Comparison of ENCODE assay signal across 24 cellular contexts in genomic region chr3:45516829-45517228, GRCh38.
A peak's percentile ranks its signal among the peaks of the same experiment; 100 is the strongest.
DNase-seq lines count a peak whose midpoint lies in the region; ATAC-seq and TF ChIP-seq lines count a peak whose summit lies in the region.
"Had no signal": no experiment of that assay in that cellular context is flagged by ENCODE, and none has a peak within 500 bp of the region (broad histone marks: within the 10 kb centered on the region; RNA-seq: fewer than 3 reads in every experiment).

No MANE protein-coding gene starts in this region.

- H3K4me3 ChIP-seq in adipocyte (ENCODE audit: low read length) (no peak overlapping the region), osteoblast (ENCODE audit: insufficient read depth, low read length) (no peak overlapping the region)
- H3K4me3 ChIP-seq: Peyer's patch, right lobe of liver had no signal

- CTCF ChIA-PET in HEK293T (lab: Yijun Ruan, JAX) = interaction anchor here (1.5 kb wide), 1 partner anchor 9 kb away, joined by 4 read pairs; no protein-coding TSS in a partner anchor

- H3K79me2 ChIP-seq in osteoblast (ENCODE audit: insufficient read depth, low read length) = no peaks in the 10 kb centered on the region

- peaks cover 65% of the 10 kb centered on the region for H3K36me3 Mint-ChIP-seq in stimulated activated effector memory CD8-positive, alpha-beta T cell treated with anti-CD3 and anti-CD28 coated beads, Interleukin-12 subunit alpha, Interleukin-12 subunit beta, amount 100 ng/mL, for 72 hours

- no peaks in the 10 kb centered on the region for H4K20me1 ChIP-seq in osteoblast (ENCODE audit: insufficient read depth, low read length)

- no peaks in the 10 kb centered on the region for H3K4me1 ChIP-seq in adipocyte (ENCODE audit: control insufficient read depth, insufficient read depth, low read length)
- H3K4me1 ChIP-seq in osteoblast (ENCODE audit: insufficient read depth, low read length) = peaks cover 4% of the 10 kb centered on the region
- H3K4me1 ChIP-seq: Peyer's patch, right lobe of liver had no signal

- H3K4me3 Mint-ChIP-seq in stimulated activated effector memory CD8-positive, alpha-beta T cell treated with anti-CD3 and anti-CD28 coated beads, Interleukin-12 subunit alpha, Interleukin-12 subunit beta, amount 100 ng/mL, for 72 hours = no peak overlapping the region
- H3K4me3 Mint-ChIP-seq: activated CD8-positive, alpha-beta T cell treated with anti-CD3 and anti-CD28 coated beads for 36 hours; activated naive CD4-positive, alpha-beta T cell treated with anti-CD3 and anti-CD28 coated beads, Interleukin-2, amount 10 ng/mL, durations not matched to agents 7 days and 5 days; CD4-positive, CD25-positive, alpha-beta regulatory T cell; stimulated activated naive CD8-positive, alpha-beta T cell treated with anti-CD3 and anti-CD28 coated beads, Interleukin-15, amount 100 ng/mL, for 72 hours had no signal

- no peaks in the 10 kb centered on the region for H3K4me1 Mint-ChIP-seq in stimulated activated effector memory CD8-positive, alpha-beta T cell treated with anti-CD3 and anti-CD28 coated beads, Interleukin-12 subunit alpha, Interleukin-12 subunit beta, amount 100 ng/mL, for 72 hours
- H3K4me1 Mint-ChIP-seq: activated naive CD4-positive, alpha-beta T cell treated with anti-CD3 and anti-CD28 coated beads, Interleukin-2, amount 10 ng/mL, durations not matched to agents 7 days and 5 days; stimulated activated naive CD8-positive, alpha-beta T cell treated with anti-CD3 and anti-CD28 coated beads, Interleukin-15, amount 100 ng/mL, for 72 hours had no signal

- no peak overlapping the region for H3K27ac Mint-ChIP-seq in stimulated activated effector memory CD8-positive, alpha-beta T cell treated with anti-CD3 and anti-CD28 coated beads, Interleukin-12 subunit alpha, Interleukin-12 subunit beta, amount 100 ng/mL, for 72 hours
- H3K27ac Mint-ChIP-seq: activated CD8-positive, alpha-beta T cell treated with anti-CD3 and anti-CD28 coated beads for 36 hours; activated naive CD4-positive, alpha-beta T cell treated with anti-CD3 and anti-CD28 coated beads, Interleukin-2, amount 10 ng/mL, durations not matched to agents 7 days and 5 days; CD4-positive, CD25-positive, alpha-beta regulatory T cell; stimulated activated naive CD8-positive, alpha-beta T cell treated with anti-CD3 and anti-CD28 coated beads, Interleukin-15, amount 100 ng/mL, for 72 hours had no signal

- POLR2A ChIA-PET in HEK293T (lab: Yijun Ruan, JAX) = no interaction called here

- DNase-seq in AG08396 (ENCODE audit: low spot score) = peak; percentile 42
- DNase-seq in adipocyte (ENCODE audit: low read depth) = peak; percentile 62
- DNase-seq in fibroblast of gingiva (ENCODE audit: low read depth) = peak; percentile 77
- DNase-seq in osteoblast (ENCODE audit: insufficient read length, low spot score, missing footprints) = no peak
- no peak for DNase-seq in caudate nucleus (lab: John Stamatoyannopoulos, UW)
- DNase-seq in cerebellum (ENCODE audit: low spot score) = no peak
- DNase-seq in HEK293T (ENCODE audit: extremely low spot score) = no peak
- no peak for DNase-seq in stimulated activated effector memory CD8-positive, alpha-beta T cell treated with anti-CD3 and anti-CD28 coated beads, Interleukin-12 subunit alpha, Interleukin-12 subunit beta, amount 100 ng/mL, for 72 hours (ENCODE audit: low spot score in 2 of 2)
- DNase-seq: activated CD4-positive, CD25-positive, alpha-beta regulatory T cell; activated CD8-positive, alpha-beta T cell treated with anti-CD3 and anti-CD28 coated beads for 36 hours; activated naive CD4-positive, alpha-beta T cell treated with anti-CD3 and anti-CD28 coated beads, Interleukin-2, amount 10 ng/mL, durations not matched to agents 7 days and 5 days; activated T-cell treated with anti-CD3 and anti-CD28 coated beads, Interleukin-2, amount 50 U/mL, for 1 hour; aorta; CD4-positive, CD25-positive, alpha-beta regulatory T cell; left colon; NCI-H1436 treated with DMSO at 0.1 percent for 48 hours; NCI-H446 treated with DMSO at 0.1 percent for 48 hours; Peyer's patch; right lobe of liver; stimulated activated CD4-positive, alpha-beta T cell treated with anti-CD3 and anti-CD28 coated beads, Interleukin-2, amount 100 ng/mL, for 24 hours; stimulated activated naive CD8-positive, alpha-beta T cell treated with anti-CD3 and anti-CD28 coated beads, Interleukin-15, amount 100 ng/mL, for 72 hours; T1000 had no signal

- TF ChIP-seq CTCF in osteoblast (IDR thresholded peaks at IDR 0.05; ENCODE audit: extremely low read depth, low read depth, low read length) = no peak

- H3K36me3 ChIP-seq in adipocyte (ENCODE audit: control insufficient read depth, insufficient read depth, low read length, severe bottlenecking) (peaks cover 57% of the 10 kb centered on the region), osteoblast (ENCODE audit: insufficient read depth, low read length) (peaks cover 52% of the 10 kb centered on the region)

- H3K27ac ChIP-seq in osteoblast (ENCODE audit: low read depth, low read length) (peak overlapping the region; percentile 11), caudate nucleus (ENCODE audit: low read depth, low read length) (no peak overlapping the region)
- H3K27ac ChIP-seq: right lobe of liver had no signal

- H3K4me2 ChIP-seq in osteoblast (ENCODE audit: insufficient read depth, low read length) = no peak overlapping the region

- H2AFZ ChIP-seq in osteoblast (ENCODE audit: low read length) = no peak overlapping the region

- no peak overlapping the region for H3K9ac ChIP-seq in adipocyte (ENCODE audit: low read length)

- ATAC-seq in stimulated activated effector memory CD8-positive, alpha-beta T cell treated with anti-CD3 and anti-CD28 coated beads, Interleukin-12 subunit alpha, Interleukin-12 subunit beta, amount 100 ng/mL, for 72 hours = no peak
- ATAC-seq: activated CD8-positive, alpha-beta T cell treated with anti-CD3 and anti-CD28 coated beads for 36 hours; HepG2; left colon; SK-N-SH treated with all-trans-retinoic acid at 6 μM for 48 hours; stimulated activated naive CD8-positive, alpha-beta T cell treated with anti-CD3 and anti-CD28 coated beads, Interleukin-15, amount 100 ng/mL, for 72 hours had no signal

- H3K9me3 Mint-ChIP-seq in stimulated activated effector memory CD8-positive, alpha-beta T cell treated with anti-CD3 and anti-CD28 coated beads, Interleukin-12 subunit alpha, Interleukin-12 subunit beta, amount 100 ng/mL, for 72 hours = no peaks in the 10 kb centered on the region
- H3K9me3 Mint-ChIP-seq: activated CD8-positive, alpha-beta T cell treated with anti-CD3 and anti-CD28 coated beads for 36 hours; activated naive CD4-positive, alpha-beta T cell treated with anti-CD3 and anti-CD28 coated beads, Interleukin-2, amount 10 ng/mL, durations not matched to agents 7 days and 5 days; CD4-positive, CD25-positive, alpha-beta regulatory T cell; stimulated activated naive CD8-positive, alpha-beta T cell treated with anti-CD3 and anti-CD28 coated beads, Interleukin-15, amount 100 ng/mL, for 72 hours had no signal

- no peaks in the 10 kb centered on the region for H3K27me3 ChIP-seq in adipocyte (replicated peaks; ENCODE audit: control insufficient read depth, insufficient read depth, low read length)
- no peaks in the 10 kb centered on the region for H3K27me3 ChIP-seq in osteoblast (ENCODE audit: insufficient read depth, low read length)
- H3K27me3 ChIP-seq: Peyer's patch, right lobe of liver had no signal

- H3K9me3 ChIP-seq in adipocyte (ENCODE audit: control insufficient read depth, low read length) (no peaks in the 10 kb centered on the region), osteoblast (ENCODE audit: low read depth, low read length) (no peaks in the 10 kb centered on the region)
- H3K9me3 ChIP-seq: Peyer's patch, right lobe of liver had no signal

TF ChIP-seq in HEK293T, 16 proteins besides CTCF, POLR2A, EP300 and RAD21:
- no peak for TF ChIP-seq FOXM1 (IDR thresholded peaks at IDR 0.05; ENCODE audit: borderline replicate concordance)
- no peak for TF ChIP-seq LEF1 (IDR thresholded peaks at IDR 0.05; ENCODE audit: borderline replicate concordance)
- no peak for TF ChIP-seq SP1 (IDR thresholded peaks at IDR 0.05)
- TF ChIP-seq HDGF (IDR thresholded peaks at IDR 0.05; ENCODE audit: borderline replicate concordance) = no peak
- no peak for TF ChIP-seq FOXK2 (IDR thresholded peaks at IDR 0.05)
- no peak for TF ChIP-seq ELF4 (IDR thresholded peaks at IDR 0.05)
- no peak for TF ChIP-seq ZNF384 (IDR thresholded peaks at IDR 0.05)
- no peak for TF ChIP-seq SUZ12 (IDR thresholded peaks at IDR 0.05)
- no peak for TF ChIP-seq FOXA1 (IDR thresholded peaks at IDR 0.05)
- TF ChIP-seq, protein P1, sequence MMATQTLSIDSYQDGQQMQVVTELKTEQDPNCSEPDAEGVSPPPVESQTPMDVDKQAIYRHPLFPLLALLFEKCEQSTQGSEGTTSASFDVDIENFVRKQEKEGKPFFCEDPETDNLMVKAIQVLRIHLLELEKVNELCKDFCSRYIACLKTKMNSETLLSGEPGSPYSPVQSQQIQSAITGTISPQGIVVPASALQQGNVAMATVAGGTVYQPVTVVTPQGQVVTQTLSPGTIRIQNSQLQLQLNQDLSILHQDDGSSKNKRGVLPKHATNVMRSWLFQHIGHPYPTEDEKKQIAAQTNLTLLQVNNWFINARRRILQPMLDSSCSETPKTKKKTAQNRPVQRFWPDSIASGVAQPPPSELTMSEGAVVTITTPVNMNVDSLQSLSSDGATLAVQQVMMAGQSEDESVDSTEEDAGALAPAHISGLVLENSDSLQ (IDR thresholded peaks at IDR 0.05) = no peak
- TF ChIP-seq TARDBP (IDR thresholded peaks at IDR 0.05) = no peak
- no peak for TF ChIP-seq ARNT (IDR thresholded peaks at IDR 0.05)
- TF ChIP-seq NFRKB (IDR thresholded peaks at IDR 0.05) = no peak

Comparison
In these comparisons a context has a peak if more than half of its experiments do, and no peak if none do; other contexts are left out.
1. DNase-seq: peak in AG08396 (single experiment), adipocyte (single experiment) and fibroblast of gingiva (single experiment); none in osteoblast (single experiment), caudate nucleus (0 of 61), cerebellum (single experiment), HEK293T (single experiment) and stimulated activated effector memory CD8-positive, alpha-beta T cell treated with anti-CD3 and anti-CD28 coated beads, Interleukin-12 subunit alpha, Interleukin-12 subunit beta, amount 100 ng/mL, for 72 hours (0 of 2).